ENCODE assay signal across 1 cellular context in genomic region chr2:72920317-72921087, GRCh38.
TF ChIP-seq lines count a peak whose summit lies in the region.

No MANE protein-coding gene starts in this region.

TF ChIP-seq in IMR-90, 13 proteins besides CTCF, POLR2A, EP300 and RAD21 (continued from another document):
- TF ChIP-seq RFX5 (IDR thresholded peaks at IDR 0.05; ENCODE audit: low read depth, low read length) = no peak
- TF ChIP-seq MXI1 (IDR thresholded peaks at IDR 0.05; ENCODE audit: borderline replicate concordance, low read depth, low read length) = no peak
- TF ChIP-seq MAFK (IDR thresholded peaks at IDR 0.05; ENCODE audit: low read depth, low read length) = no peak
- no peak for TF ChIP-seq FOS (IDR thresholded peaks at IDR 0.05; ENCODE audit: low read depth, low read length)
